In genomic region chr21:36990508-36991205, GRCh38 we compare ENCODE assay signal across 8 cellular contexts. TPM values are rescaled to one million over a fixed set of nuclear protein-coding genes. Genes with fewer than 3 reads are reported as not detected.
DNase-seq lines count a peak whose midpoint lies in the region; ATAC-seq lines count a peak whose summit lies in the region.

No MANE protein-coding gene starts in this region.

- no peaks in the 10 kb centered on the region for H3K9me3 Mint-ChIP-seq in activated CD4-positive, alpha-beta T cell treated with anti-CD3 and anti-CD28 coated beads for 36 hours (ENCODE audit: low read depth)
- no peaks in the 10 kb centered on the region for H3K9me3 Mint-ChIP-seq in activated T-helper 2 cell treated with anti-CD3 and anti-CD28 coated beads, Interferon-gamma antibody, Interleukin-2, Interleukin-4, amounts not matched to agents 10 μg/mL and 5 μg/mL and 100 μg/mL, durations not matched to agents 14 hours and 24 hours and 36 hours

- H3K4me3 ChIP-seq in iPS-18c (ENCODE audit: insufficient read depth, low read depth, low read length): peak overlapping the region; percentile 72

- H3K27me3 Mint-ChIP-seq in activated CD4-positive, alpha-beta T cell treated with anti-CD3 and anti-CD28 coated beads for 36 hours: no peaks in the 10 kb centered on the region
- H3K27me3 Mint-ChIP-seq in activated T-helper 2 cell treated with anti-CD3 and anti-CD28 coated beads, Interferon-gamma antibody, Interleukin-2, Interleukin-4, amounts not matched to agents 10 μg/mL and 5 μg/mL and 100 μg/mL, durations not matched to agents 14 hours and 24 hours and 36 hours (ENCODE audit: low read depth): no peaks in the 10 kb centered on the region

- H3K27ac ChIP-seq in temporal lobe (ENCODE audit: low read depth, low read length): peak overlapping the region; percentile 89

- no peak for ATAC-seq in activated CD4-positive, alpha-beta T cell treated with anti-CD3 and anti-CD28 coated beads for 36 hours
- no peak for ATAC-seq in GM19328 (IDR thresholded peaks at IDR 0.05; ENCODE audit: unreplicated experiment)
- ATAC-seq in GM18511 (IDR thresholded peaks at IDR 0.05; ENCODE audit: unreplicated experiment): no peak

- intact Hi-C loops in activated CD4-positive, alpha-beta T cell treated with anti-CD3 and anti-CD28 coated beads for 36 hours (cut with DNase I, micrococcal nuclease): loop anchor here (1.0 to 5.0 kb wide), 4 partner anchors 16 to 231 kb away; partner anchors contain the start of genes PIGP (in 2 of the 2), TTC3 (in 2 of the 2) and RIPPLY3 (in 1 of the 2)
- intact Hi-C loops in activated T-helper 2 cell treated with anti-CD3 and anti-CD28 coated beads, Interferon-gamma antibody, Interleukin-2, Interleukin-4, amounts not matched to agents 10 μg/mL and 5 μg/mL and 100 μg/mL, durations not matched to agents 14 hours and 24 hours and 36 hours (cut with micrococcal nuclease): no loop called here

- peak overlapping the region; percentile 71 for H3K4me3 Mint-ChIP-seq in activated CD4-positive, alpha-beta T cell treated with anti-CD3 and anti-CD28 coated beads for 36 hours
- peak overlapping the region; percentile 78 for H3K4me3 Mint-ChIP-seq in activated T-helper 2 cell treated with anti-CD3 and anti-CD28 coated beads, Interferon-gamma antibody, Interleukin-2, Interleukin-4, amounts not matched to agents 10 μg/mL and 5 μg/mL and 100 μg/mL, durations not matched to agents 14 hours and 24 hours and 36 hours (ENCODE audit: low read depth)

- no peaks in the 10 kb centered on the region for H3K36me3 Mint-ChIP-seq in activated CD4-positive, alpha-beta T cell treated with anti-CD3 and anti-CD28 coated beads for 36 hours (ENCODE audit: low read depth)
- H3K36me3 Mint-ChIP-seq in activated T-helper 2 cell treated with anti-CD3 and anti-CD28 coated beads, Interferon-gamma antibody, Interleukin-2, Interleukin-4, amounts not matched to agents 10 μg/mL and 5 μg/mL and 100 μg/mL, durations not matched to agents 14 hours and 24 hours and 36 hours (ENCODE audit: low read depth): peaks cover 6% of the 10 kb centered on the region

- peaks cover 3% of the 10 kb centered on the region for H3K9me3 ChIP-seq in iPS-18c (ENCODE audit: control insufficient read depth, insufficient read depth, low read length)

- POLR2A ChIA-PET in activated CD4-positive, alpha-beta T cell treated with anti-CD3 and anti-CD28 coated beads for 36 hours (lab: Charles Lee): no interaction called here

- CTCF ChIA-PET in activated CD4-positive, alpha-beta T cell treated with anti-CD3 and anti-CD28 coated beads for 36 hours (lab: Charles Lee): interaction anchor here (0.6 to 3.5 kb wide), 9 partner anchors 8 to 934 kb away, joined by 3 to 22 read pairs (median 3); partner anchors contain the start of gene HLCS

- H3K27ac Mint-ChIP-seq in activated CD4-positive, alpha-beta T cell treated with anti-CD3 and anti-CD28 coated beads for 36 hours: peak overlapping the region; percentile 88
- peak overlapping the region; percentile 56 for H3K27ac Mint-ChIP-seq in activated T-helper 2 cell treated with anti-CD3 and anti-CD28 coated beads, Interferon-gamma antibody, Interleukin-2, Interleukin-4, amounts not matched to agents 10 μg/mL and 5 μg/mL and 100 μg/mL, durations not matched to agents 14 hours and 24 hours and 36 hours

- no peak for DNase-seq in activated CD4-positive, alpha-beta T cell treated with anti-CD3 and anti-CD28 coated beads for 36 hours
- no peak for DNase-seq in activated CD4-positive, alpha-beta T cell treated with anti-CD3 and anti-CD28 coated beads for 48 hours
- DNase-seq in activated T-helper 2 cell treated with anti-CD3 and anti-CD28 coated beads, Interferon-gamma antibody, Interleukin-2, Interleukin-4, amounts not matched to agents 10 μg/mL and 5 μg/mL and 100 μg/mL, durations not matched to agents 14 hours and 24 hours and 36 hours (ENCODE audit: low spot score): no peak
- no peak for DNase-seq in DMS79 (lab: John Stamatoyannopoulos, UW)

- H3K4me1 Mint-ChIP-seq in activated CD4-positive, alpha-beta T cell treated with anti-CD3 and anti-CD28 coated beads for 36 hours: peaks cover 45% of the 10 kb centered on the region
- H3K4me1 Mint-ChIP-seq in activated T-helper 2 cell treated with anti-CD3 and anti-CD28 coated beads, Interferon-gamma antibody, Interleukin-2, Interleukin-4, amounts not matched to agents 10 μg/mL and 5 μg/mL and 100 μg/mL, durations not matched to agents 14 hours and 24 hours and 36 hours (ENCODE audit: low read depth): peaks cover 28% of the 10 kb centered on the region

RNA-seq across cellular contexts. Expression of gene RIPPLY3, which starts 15.8 kb away (rescaled TPM):
- total RNA-seq in activated CD4-positive, alpha-beta T cell treated with anti-CD3 and anti-CD28 coated beads for 36 hours: under 1 TPM in 1 of 2 experiments, not detected in 1; 0.16 TPM
- total RNA-seq in activated T-helper 2 cell treated with anti-CD3 and anti-CD28 coated beads, Interferon-gamma antibody, Interleukin-2, Interleukin-4, amounts not matched to agents 10 μg/mL and 5 μg/mL and 100 μg/mL, durations not matched to agents 14 hours and 24 hours and 36 hours: 0.21 TPM in 1 of 2 replicates, not detected in the other
- total RNA-seq in temporal lobe: under 0.01 TPM

RNA-seq across cellular contexts. Expression of gene HLCS, which starts 24.2 kb away (rescaled TPM):
- 10 to 100 TPM; 14.3 to 15.0 TPM for total RNA-seq in activated CD4-positive, alpha-beta T cell treated with anti-CD3 and anti-CD28 coated beads for 36 hours
- total RNA-seq in activated T-helper 2 cell treated with anti-CD3 and anti-CD28 coated beads, Interferon-gamma antibody, Interleukin-2, Interleukin-4, amounts not matched to agents 10 μg/mL and 5 μg/mL and 100 μg/mL, durations not matched to agents 14 hours and 24 hours and 36 hours: 17.2 and 18.7 TPM in 2 replicates
- total RNA-seq in temporal lobe: 19.2 TPM
